ENCODE assay signal across 17 cellular contexts in the genomic region with DNA sequence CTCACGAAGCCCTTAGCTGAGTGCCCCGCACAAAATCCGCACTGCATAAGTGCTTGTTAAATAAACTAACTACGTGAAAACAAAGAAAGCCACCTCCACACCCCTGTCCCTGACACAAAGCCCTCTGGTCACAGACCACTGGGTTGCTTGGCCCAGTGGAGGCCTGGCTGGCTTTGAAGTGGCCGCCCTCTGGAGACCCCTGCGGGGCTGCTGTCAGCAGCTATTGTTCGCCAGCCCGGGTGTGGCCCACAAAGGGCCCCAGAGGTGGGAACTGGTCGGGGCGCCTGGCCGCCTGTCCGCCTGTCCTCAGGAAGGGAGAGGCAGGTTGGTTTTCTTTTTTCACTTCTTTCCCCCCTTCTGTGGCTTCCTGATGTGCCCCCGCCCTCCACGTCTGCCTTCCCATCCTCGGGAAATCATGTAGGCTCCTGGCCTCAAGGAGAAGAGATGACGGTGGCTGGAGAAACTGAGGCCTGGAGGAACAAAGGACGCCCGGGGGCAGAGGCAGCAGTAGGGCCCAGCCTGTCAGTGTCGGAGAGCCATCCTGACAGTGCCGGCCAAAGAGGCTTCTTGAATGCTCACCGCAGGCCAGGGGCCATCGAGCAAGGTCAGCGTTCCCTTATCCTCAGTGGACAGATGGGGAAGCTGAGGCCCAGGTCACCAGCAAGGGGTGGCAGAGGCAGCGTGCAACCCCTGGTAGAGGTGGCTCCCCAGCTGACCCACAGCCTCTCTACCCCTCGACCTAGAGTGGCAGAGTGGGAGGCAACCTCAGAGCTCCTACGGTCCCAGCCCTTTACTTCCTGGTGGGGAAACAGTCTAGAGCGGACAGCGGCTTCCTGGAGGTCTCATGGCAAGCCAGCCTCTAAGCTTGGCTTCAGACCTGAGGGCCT.
DNase-seq lines count a peak whose midpoint lies in the region; ATAC-seq and TF ChIP-seq lines count a peak whose summit lies in the region.
"Had no signal": no experiment of that assay in that cellular context is flagged by ENCODE, and none has a peak within 500 bp of the region (broad histone marks: within the 10 kb centered on the region; RNA-seq: fewer than 3 reads in every experiment).

No MANE protein-coding gene starts in this region.

- H3K36me3 ChIP-seq in HAP-1 (replicated peaks) (peaks cover 32% of the 10 kb centered on the region), neuronal stem cell (replicated peaks in 1 of 2; ENCODE audit: control insufficient read depth in 2 of 2, insufficient read depth in 2 of 2, low read length in 2 of 2) (peaks cover 0 to 57% of the 10 kb centered on the region in 2 donors), tibial artery (peaks cover 0 to 57% (median 16%) of the 10 kb centered on the region in 3 donors)
- H3K36me3 ChIP-seq: SJCRH30 had no signal

- H3K27ac ChIP-seq in neuronal stem cell (replicated peaks; ENCODE audit: low read length) (no peak overlapping the region), tibial artery (no peak overlapping the region)
- H3K27ac ChIP-seq: SJCRH30 had no signal

- intact Hi-C loops in tibial artery (cut with DNase I; ENCODE audit: low total_unique reads), result no loop called here

- in situ Hi-C loops in HAP-1 (cut with MboI; ENCODE audit: low sequenced_read_pairs), result loop anchor here (5.0 to 10.0 kb wide), 2 partner anchors 201 to 569 kb away; no protein-coding TSS in a partner anchor

- no peak overlapping the region for H3K4me2 ChIP-seq in neuronal stem cell (ENCODE audit: insufficient read depth, low read length, poor library complexity, severe bottlenecking)

- no peak overlapping the region for H3K14ac ChIP-seq in neuronal stem cell (ENCODE audit: low read length)

- no peak overlapping the region for H2BK12ac ChIP-seq in neuronal stem cell (ENCODE audit: low read length)

- H3K4me1 ChIP-seq in HAP-1 (no peaks in the 10 kb centered on the region; the same call in 1 of the 2 replicates), neuronal stem cell (ENCODE audit: control insufficient read depth in 2 of 2, insufficient read depth in 1 of 2, low read depth in 1 of 2, low read length in 2 of 2) (peaks cover 2 to 15% of the 10 kb centered on the region in 2 donors), tibial artery (peaks cover 0 to 22% (median 21%) of the 10 kb centered on the region in 4 donors)

- no peak for ATAC-seq in GM21737 (IDR thresholded peaks at IDR 0.05; ENCODE audit: unreplicated experiment)
- ATAC-seq: left lobe of liver; stimulated activated naive B cell treated with anti-CD40 and anti-IgM and Interleukin-4, amounts not matched to agents 10 μg/mL and 1 μg/mL and 100 μg/mL, for 72 hours had no signal

- peak in 2 of 3 experiments; percentile 52 to 72 for DNase-seq in NCI-H1417 (lab: John Stamatoyannopoulos, UW)
- DNase-seq in NCI-H1417 treated with DMSO at 0.1 percent for 48 hours (lab: John Stamatoyannopoulos, UW), result no peak
- peak; percentile 18 to 48 for DNase-seq in HAP-1 (ENCODE audit: low spot score in 2 of 2)
- DNase-seq in neuronal stem cell (ENCODE audit: low spot score), result no peak
- no peak for DNase-seq in EL
- DNase-seq in tibial artery, result no peak
- DNase-seq: activated T-cell treated with anti-CD3 and anti-CD28 coated beads, Interleukin-2, amount 50 U/mL, for 1 hour; cerebellar nuclear complex; KG1; NCI-H446; SJCRH30; stimulated activated naive B cell treated with anti-CD40 and anti-IgM and Interleukin-4, amounts not matched to agents 10 μg/mL and 1 μg/mL and 100 μg/mL, for 72 hours had no signal

- H3K79me1 ChIP-seq in neuronal stem cell (ENCODE audit: low read depth, low read length), result no peaks in the 10 kb centered on the region

- H2BK5ac ChIP-seq in neuronal stem cell (ENCODE audit: low read length), result peak overlapping the region; percentile 58

- H3K9me3 ChIP-seq in HAP-1 (no peaks in the 10 kb centered on the region), neuronal stem cell (replicated peaks in 1 of 2; ENCODE audit: control insufficient read depth in 2 of 2, insufficient read depth in 1 of 2, low read depth in 1 of 2, low read length in 2 of 2) (no peaks in the 10 kb centered on the region), tibial artery (no peaks in the 10 kb centered on the region)
- H3K9me3 ChIP-seq: SJCRH30 had no signal

- peaks cover 4% of the 10 kb centered on the region for H3K4me1 Mint-ChIP-seq in activated naive CD8-positive, alpha-beta T cell (ENCODE audit: low read depth)

- peak overlapping the region; percentile 22 for H3K27ac Mint-ChIP-seq in activated naive CD8-positive, alpha-beta T cell

- no peak overlapping the region for H2BK15ac ChIP-seq in neuronal stem cell (ENCODE audit: low read length)

- peak overlapping the region; percentile 67 for H3K18ac ChIP-seq in neuronal stem cell (ENCODE audit: low read length)

- no peak overlapping the region for H4K8ac ChIP-seq in neuronal stem cell (ENCODE audit: low read depth, low read length)

- no peak overlapping the region for H2AK5ac ChIP-seq in neuronal stem cell (ENCODE audit: low read depth, low read length)

- H3K9ac ChIP-seq in neuronal stem cell (ENCODE audit: low read depth, low read length, poor library complexity), result no peak overlapping the region

- TF ChIP-seq CTCF in tibial artery (IDR thresholded peaks at IDR 0.05), result no peak

- H2BK120ac ChIP-seq in neuronal stem cell (ENCODE audit: low read depth, low read length), result no peak overlapping the region

- H3K23ac ChIP-seq in neuronal stem cell (ENCODE audit: low read depth, low read length, poor library complexity), result no peak overlapping the region

- H3K27me3 ChIP-seq in HAP-1 (ENCODE audit: low read depth) (no peaks in the 10 kb centered on the region), neuronal stem cell (ENCODE audit: control insufficient read depth in 3 of 3, insufficient read depth in 3 of 3, low read depth in 1 of 3, low read length in 3 of 3) (no peaks in the 10 kb centered on the region), tibial artery (no peaks in the 10 kb centered on the region)
- H3K27me3 ChIP-seq: SJCRH30 had no signal

- no peak overlapping the region for H3K4ac ChIP-seq in neuronal stem cell (ENCODE audit: low read length)

- peaks cover 4% of the 10 kb centered on the region for H3K36me3 Mint-ChIP-seq in activated naive CD8-positive, alpha-beta T cell

- no peak overlapping the region for H3K4me3 ChIP-seq in HAP-1
- H3K4me3 ChIP-seq in neuronal stem cell (ENCODE audit: low read length in 2 of 2), result no peak overlapping the region
- H3K4me3 ChIP-seq in tibial artery, result no peak overlapping the region
- H3K4me3 ChIP-seq: SJCRH30 had no signal

- H3K9me3 Mint-ChIP-seq in activated naive CD8-positive, alpha-beta T cell (ENCODE audit: low read depth), result no peaks in the 10 kb centered on the region
- H3K9me3 Mint-ChIP-seq: stimulated activated naive B cell treated with anti-CD40 and anti-IgM and Interleukin-4, amounts not matched to agents 10 μg/mL and 1 μg/mL and 100 μg/mL, for 72 hours; T-helper 2 cell treated with Interferon-gamma antibody and Interleukin-4, amounts not matched to agents 5 μg/mL and 100 μg/mL, for 36 hours had no signal

- H4K91ac ChIP-seq in neuronal stem cell (ENCODE audit: low read depth, low read length, poor library complexity), result no peak overlapping the region

- H3K4me3 Mint-ChIP-seq in activated naive CD8-positive, alpha-beta T cell, result no peak overlapping the region
- H3K4me3 Mint-ChIP-seq: CD14-positive monocyte; stimulated activated naive B cell treated with anti-CD40 and anti-IgM and Interleukin-4, amounts not matched to agents 10 μg/mL and 1 μg/mL and 100 μg/mL, for 72 hours; T-helper 2 cell treated with Interferon-gamma antibody and Interleukin-4, amounts not matched to agents 5 μg/mL and 100 μg/mL, for 36 hours had no signal

- H3K27me3 Mint-ChIP-seq in activated naive CD8-positive, alpha-beta T cell, result no peaks in the 10 kb centered on the region
- H3K27me3 Mint-ChIP-seq: stimulated activated naive B cell treated with anti-CD40 and anti-IgM and Interleukin-4, amounts not matched to agents 10 μg/mL and 1 μg/mL and 100 μg/mL, for 72 hours had no signal

- no peak overlapping the region for H2AFZ ChIP-seq in neuronal stem cell (ENCODE audit: low read length)

- WGBS in neuronal stem cell (ENCODE audit: extremely low coverage in 2 of 2, insufficient read length in 2 of 2, insufficient replicate concordance in 1 of 2), 2 donors, result no CpG with 5 or more reads among the region's 28 CpGs

Comparison
In these comparisons a context has a peak if more than half of its experiments do, and no peak if none do; other contexts are left out.
1. DNase-seq: peak in NCI-H1417 (2 of 3) and HAP-1 (2 of 2); none in NCI-H1417 treated with DMSO at 0.1 percent for 48 hours (single experiment), neuronal stem cell (single experiment), EL (single experiment) and tibial artery (0 of 2).